ENCODE assay signal across 8 cellular contexts in genomic region chr10:92290837-92291609, GRCh38. TPM values are rescaled to one million over a fixed set of nuclear protein-coding genes. Genes with fewer than 3 reads are reported as not detected.
DNase-seq lines count a peak whose midpoint lies in the region; ATAC-seq and TF ChIP-seq lines count a peak whose summit lies in the region.

Gene CPEB3, minus strand, starts transcription at chr10:92291078. Its CDS starts 50,728 bp downstream, at chr10:92240350.
Gene MARCHF5, plus strand, starts transcription at chr10:92291167. Its CDS starts 328 bp downstream, at chr10:92291495.

- H3K36me3 Mint-ChIP-seq in activated T-helper 1 cell treated with anti-CD3 and anti-CD28 coated beads, Interleukin-12 subunit alpha, Interleukin-12 subunit beta, Interleukin-2, Interleukin-4 antibody, amounts not matched to agents 30 ng/mL and 10 ng/mL and 1 ng/mL, durations not matched to agents 14 hours and 24 hours and 36 hours (ENCODE audit: low read depth) = peaks cover 14% of the 10 kb centered on the region
- peaks cover 0 to 8% (median 4%) of the 10 kb centered on the region in 5 donors for H3K36me3 Mint-ChIP-seq in naive thymus-derived CD4-positive, alpha-beta T cell
- H3K36me3 Mint-ChIP-seq in stimulated activated naive B cell treated with anti-CD40 and anti-IgM and Interleukin-4, amounts not matched to agents 10 μg/mL and 1 μg/mL and 100 μg/mL, for 72 hours = peaks cover 0 to 5% of the 10 kb centered on the region in 2 donors

- H3K27ac ChIP-seq in DOHH2 (ENCODE audit: low read depth, low read length) (peak within 1 kb of the TSS; percentile 45), KOPT-K1 (ENCODE audit: low read depth, low read length, poor library complexity, severe bottlenecking) (peak within 1 kb of the TSS; percentile 69), Peyer's patch (peak within 1 kb of the TSS; percentile 86 to 93 (median 88))
- H3K27ac ChIP-seq in naive thymus-derived CD4-positive, alpha-beta T cell (ENCODE audit: low read depth, low read length) = peak within 1 kb of the TSS; percentile 90

- H3K9me3 ChIP-seq in DOHH2 (ENCODE audit: control insufficient read depth, insufficient read depth, low read length) (no peaks in the 10 kb centered on the region), KOPT-K1 (ENCODE audit: insufficient read depth, low read length, poor library complexity, severe bottlenecking) (no peaks in the 10 kb centered on the region), Peyer's patch (no peaks in the 10 kb centered on the region)
- no peaks in the 10 kb centered on the region for H3K9me3 ChIP-seq in naive thymus-derived CD4-positive, alpha-beta T cell (ENCODE audit: control insufficient read depth in 2 of 3, low read length in 3 of 3)

- ATAC-seq in GM21786 (IDR thresholded peaks at IDR 0.05; ENCODE audit: unreplicated experiment) = peak; percentile 99
- peak; percentile 99 for ATAC-seq in naive thymus-derived CD4-positive, alpha-beta T cell
- peak; percentile 98 for ATAC-seq in stimulated activated naive B cell treated with anti-CD40 and anti-IgM and Interleukin-4, amounts not matched to agents 10 μg/mL and 1 μg/mL and 100 μg/mL, for 72 hours (replicated peaks)

- no peaks in the 10 kb centered on the region for H3K9me2 ChIP-seq in DOHH2 (replicated peaks; ENCODE audit: control insufficient read depth, low read length)

- peak within 1 kb of the TSS; percentile 99 for H3K4me3 ChIP-seq in DOHH2 (ENCODE audit: low read length)
- H3K4me3 ChIP-seq in Peyer's patch = peak within 1 kb of the TSS; percentile 78 to 99 (median 89)
- H3K4me3 ChIP-seq in naive thymus-derived CD4-positive, alpha-beta T cell (ENCODE audit: low read length) = peak within 1 kb of the TSS; percentile 90

- no peaks in the 10 kb centered on the region for H3K27me3 Mint-ChIP-seq in activated T-helper 1 cell treated with anti-CD3 and anti-CD28 coated beads, Interleukin-12 subunit alpha, Interleukin-12 subunit beta, Interleukin-2, Interleukin-4 antibody, amounts not matched to agents 30 ng/mL and 10 ng/mL and 1 ng/mL, durations not matched to agents 14 hours and 24 hours and 36 hours (ENCODE audit: insufficient read depth)
- no peaks in the 10 kb centered on the region for H3K27me3 Mint-ChIP-seq in naive thymus-derived CD4-positive, alpha-beta T cell
- H3K27me3 Mint-ChIP-seq in stimulated activated naive B cell treated with anti-CD40 and anti-IgM and Interleukin-4, amounts not matched to agents 10 μg/mL and 1 μg/mL and 100 μg/mL, for 72 hours = no peaks in the 10 kb centered on the region

- H3K27me3 ChIP-seq in DOHH2 (ENCODE audit: control insufficient read depth, low read length) (peaks cover 15% of the 10 kb centered on the region), Peyer's patch (no peaks in the 10 kb centered on the region)
- no peaks in the 10 kb centered on the region for H3K27me3 ChIP-seq in naive thymus-derived CD4-positive, alpha-beta T cell (ENCODE audit: control insufficient read depth in 2 of 2, insufficient read depth in 2 of 2, low read length in 2 of 2)

- DNase-seq in Peyer's patch (peak; percentile 93 to 98 (median 98)), fibroblast of gingiva (ENCODE audit: low read depth) (peak; percentile 95)
- DNase-seq in activated T-helper 1 cell treated with anti-CD3 and anti-CD28 coated beads, Interleukin-12 subunit alpha, Interleukin-12 subunit beta, Interleukin-2, Interleukin-4 antibody, amounts not matched to agents 30 ng/mL and 10 ng/mL and 1 ng/mL, durations not matched to agents 14 hours and 24 hours and 36 hours (ENCODE audit: low spot score) = peak; percentile 92
- DNase-seq in naive thymus-derived CD4-positive, alpha-beta T cell = peak; percentile 77 to 92 (median 85)
- DNase-seq in stimulated activated naive B cell treated with anti-CD40 and anti-IgM and Interleukin-4, amounts not matched to agents 10 μg/mL and 1 μg/mL and 100 μg/mL, for 72 hours = peak; percentile 95

- CTCF ChIA-PET in naive thymus-derived CD4-positive, alpha-beta T cell (lab: Charles Lee) = interaction anchor here (0.6 to 1.8 kb wide), 6 partner anchors 9 to 1409 kb away, joined by 3 to 7 read pairs (median 4); no protein-coding TSS in a partner anchor

- POLR2A ChIA-PET in naive thymus-derived CD4-positive, alpha-beta T cell (lab: Charles Lee) = interaction anchor here (0.5 to 2.1 kb wide), 9 partner anchors 30 to 1205 kb away, joined by 3 to 7 read pairs (median 4); partner anchors contain the start of genes BTAF1, IDE and TNKS2

- TF ChIP-seq POLR2A in Peyer's patch (IDR thresholded peaks at IDR 0.05) = peak; percentile 45 to 80

- H3K36me3 ChIP-seq in DOHH2 (ENCODE audit: control insufficient read depth, low read length) (peaks cover 10% of the 10 kb centered on the region), KOPT-K1 (ENCODE audit: insufficient read depth, low read length) (peaks cover 22% of the 10 kb centered on the region), Peyer's patch (peaks cover 0 to 9% (median 0%) of the 10 kb centered on the region in 3 donors)
- H3K36me3 ChIP-seq in naive thymus-derived CD4-positive, alpha-beta T cell (ENCODE audit: control insufficient read depth in 2 of 3, insufficient read depth in 3 of 3, low read length in 3 of 3) = peaks cover 0 to 12% (median 0%) of the 10 kb centered on the region in 3 experiments

- no peaks in the 10 kb centered on the region for H4K20me1 ChIP-seq in DOHH2 (ENCODE audit: control insufficient read depth, insufficient read depth, low read depth, low read length)

- H3K4me1 Mint-ChIP-seq in activated T-helper 1 cell treated with anti-CD3 and anti-CD28 coated beads, Interleukin-12 subunit alpha, Interleukin-12 subunit beta, Interleukin-2, Interleukin-4 antibody, amounts not matched to agents 30 ng/mL and 10 ng/mL and 1 ng/mL, durations not matched to agents 14 hours and 24 hours and 36 hours (ENCODE audit: low read depth) = peaks cover 27% of the 10 kb centered on the region
- H3K4me1 Mint-ChIP-seq in naive thymus-derived CD4-positive, alpha-beta T cell = peaks cover 21 to 41% (median 31%) of the 10 kb centered on the region in 7 donors
- H3K4me1 Mint-ChIP-seq in stimulated activated naive B cell treated with anti-CD40 and anti-IgM and Interleukin-4, amounts not matched to agents 10 μg/mL and 1 μg/mL and 100 μg/mL, for 72 hours = peaks cover 14 to 24% of the 10 kb centered on the region in 2 donors

- peak; percentile 48 for TF ChIP-seq CTCF in DOHH2 (IDR thresholded peaks at IDR 0.05; ENCODE audit: low read depth, low read length, poor library complexity, severe bottlenecking)
- TF ChIP-seq CTCF in Peyer's patch (IDR thresholded peaks at IDR 0.05) = peak; percentile 48 to 90 (median 76)

- H3K79me2 ChIP-seq in DOHH2 (ENCODE audit: control insufficient read depth, low read length) = peaks cover 42% of the 10 kb centered on the region

- peak within 1 kb of the TSS; percentile 93 for H3K4me3 Mint-ChIP-seq in activated T-helper 1 cell treated with anti-CD3 and anti-CD28 coated beads, Interleukin-12 subunit alpha, Interleukin-12 subunit beta, Interleukin-2, Interleukin-4 antibody, amounts not matched to agents 30 ng/mL and 10 ng/mL and 1 ng/mL, durations not matched to agents 14 hours and 24 hours and 36 hours
- peak within 1 kb of the TSS; percentile 85 to 97 (median 95) for H3K4me3 Mint-ChIP-seq in naive thymus-derived CD4-positive, alpha-beta T cell
- peak within 1 kb of the TSS; percentile 90 to 98 for H3K4me3 Mint-ChIP-seq in stimulated activated naive B cell treated with anti-CD40 and anti-IgM and Interleukin-4, amounts not matched to agents 10 μg/mL and 1 μg/mL and 100 μg/mL, for 72 hours

- H3K9me3 Mint-ChIP-seq in activated T-helper 1 cell treated with anti-CD3 and anti-CD28 coated beads, Interleukin-12 subunit alpha, Interleukin-12 subunit beta, Interleukin-2, Interleukin-4 antibody, amounts not matched to agents 30 ng/mL and 10 ng/mL and 1 ng/mL, durations not matched to agents 14 hours and 24 hours and 36 hours = no peaks in the 10 kb centered on the region
- no peaks in the 10 kb centered on the region for H3K9me3 Mint-ChIP-seq in naive thymus-derived CD4-positive, alpha-beta T cell
- no peaks in the 10 kb centered on the region for H3K9me3 Mint-ChIP-seq in stimulated activated naive B cell treated with anti-CD40 and anti-IgM and Interleukin-4, amounts not matched to agents 10 μg/mL and 1 μg/mL and 100 μg/mL, for 72 hours

- no peaks in the 10 kb centered on the region; the same call in 1 of the 2 replicates for H3F3A ChIP-seq in DOHH2 (ENCODE audit: control insufficient read depth, insufficient read depth)

- peak within 1 kb of the TSS; percentile 86 for H3K27ac Mint-ChIP-seq in activated T-helper 1 cell treated with anti-CD3 and anti-CD28 coated beads, Interleukin-12 subunit alpha, Interleukin-12 subunit beta, Interleukin-2, Interleukin-4 antibody, amounts not matched to agents 30 ng/mL and 10 ng/mL and 1 ng/mL, durations not matched to agents 14 hours and 24 hours and 36 hours
- peak within 1 kb of the TSS; percentile 75 to 96 (median 88) for H3K27ac Mint-ChIP-seq in naive thymus-derived CD4-positive, alpha-beta T cell
- H3K27ac Mint-ChIP-seq in stimulated activated naive B cell treated with anti-CD40 and anti-IgM and Interleukin-4, amounts not matched to agents 10 μg/mL and 1 μg/mL and 100 μg/mL, for 72 hours = peak within 1 kb of the TSS; percentile 93

- intact Hi-C loops in activated T-helper 1 cell treated with anti-CD3 and anti-CD28 coated beads, Interleukin-12 subunit alpha, Interleukin-12 subunit beta, Interleukin-2, Interleukin-4 antibody, amounts not matched to agents 30 ng/mL and 10 ng/mL and 1 ng/mL, durations not matched to agents 14 hours and 24 hours and 36 hours (cut with micrococcal nuclease) = loop anchor here (1.0 to 5.0 kb wide), 11 partner anchors 24 to 1419 kb away; partner anchors contain the start of genes CEP55, EXOC6, FRA10AC1 and RPP30
- intact Hi-C loops in naive thymus-derived CD4-positive, alpha-beta T cell (cut with micrococcal nuclease) = loop anchor here (1.0 to 5.0 kb wide), 17 partner anchors 48 to 1420 kb away; partner anchors contain the start of genes BTAF1 (in 2 of the 2), IDE (in 2 of the 2), CEP55 (in 1 of the 2) and EXOC6 (in 1 of the 2)

- H3K4me1 ChIP-seq in DOHH2 (ENCODE audit: control insufficient read depth, low read length) (peaks cover 21% of the 10 kb centered on the region), Peyer's patch (peaks cover 0 to 14% (median 0%) of the 10 kb centered on the region in 4 donors)
- peaks cover 0 to 6% of the 10 kb centered on the region in 2 donors for H3K4me1 ChIP-seq in naive thymus-derived CD4-positive, alpha-beta T cell (ENCODE audit: control insufficient read depth in 2 of 2, insufficient read depth in 2 of 2, low read length in 2 of 2)

- H3K4me2 ChIP-seq in DOHH2 (ENCODE audit: low read length) = peak within 1 kb of the TSS; percentile 93

RNA-seq across cellular contexts. Expression of gene CPEB3, which starts in this region (rescaled TPM):
- total RNA-seq in Peyer's patch = 10 to 100 TPM in 3 of 4 donors, 1 to 10 TPM in 1; 9.9 to 15.2 (median 11.4) TPM
- 2.5 and 2.7 TPM in 2 replicates for total RNA-seq in activated T-helper 1 cell treated with anti-CD3 and anti-CD28 coated beads, Interleukin-12 subunit alpha, Interleukin-12 subunit beta, Interleukin-2, Interleukin-4 antibody, amounts not matched to agents 30 ng/mL and 10 ng/mL and 1 ng/mL, durations not matched to agents 14 hours and 24 hours and 36 hours
- 1 to 10 TPM; 2.0 to 3.3 (median 2.2) TPM for total RNA-seq in naive thymus-derived CD4-positive, alpha-beta T cell
- polyA plus RNA-seq in naive thymus-derived CD4-positive, alpha-beta T cell = 1 to 10 TPM in 1 of 2 donors, under 1 TPM in 1; 0.74 to 1.2 TPM

RNA-seq across cellular contexts. Expression of gene MARCHF5, which starts in this region (rescaled TPM):
- 10 to 100 TPM in 3 of 4 donors, 1 to 10 TPM in 1; 9.1 to 22.1 (median 18.6) TPM for total RNA-seq in Peyer's patch
- 22.5 and 23.9 TPM in 2 replicates for total RNA-seq in activated T-helper 1 cell treated with anti-CD3 and anti-CD28 coated beads, Interleukin-12 subunit alpha, Interleukin-12 subunit beta, Interleukin-2, Interleukin-4 antibody, amounts not matched to agents 30 ng/mL and 10 ng/mL and 1 ng/mL, durations not matched to agents 14 hours and 24 hours and 36 hours
- total RNA-seq in naive thymus-derived CD4-positive, alpha-beta T cell = 10 to 100 TPM; 22.0 to 37.1 (median 33.8) TPM
- polyA plus RNA-seq in naive thymus-derived CD4-positive, alpha-beta T cell = 10 to 100 TPM; 18.3 to 29.3 TPM

Comparison
In these comparisons a context has a peak if more than half of its experiments do, and no peak if none do; other contexts are left out.
1. Peak in every context shown above with its lines: DNase-seq, ATAC-seq, H3K4me3 ChIP-seq and H3K27ac ChIP-seq.